Comparison of ENCODE assay signal across 1 cellular context in genomic region chr1:12168451-12169160, GRCh38.
TF ChIP-seq lines count a peak whose summit lies in the region.

No MANE protein-coding gene starts in this region.

TF ChIP-seq in K562, 482 proteins besides CTCF, POLR2A, EP300 and RAD21 (continued from another document):
- no peak for TF ChIP-seq BRCA1 (IDR thresholded peaks at IDR 0.05)
- no peak for TF ChIP-seq BRCA1 (CRISPR knock-in tag; IDR thresholded peaks at IDR 0.05)
- no peak for TF ChIP-seq ZNF584 (CRISPR knock-in tag; IDR thresholded peaks at IDR 0.05; ENCODE audit: low read depth)
- TF ChIP-seq RBM14 (IDR thresholded peaks at IDR 0.05; ENCODE audit: borderline replicate concordance, insufficient read depth, low read depth, low read length), result no peak
- no peak for TF ChIP-seq ZNF197 (CRISPR knock-in tag; IDR thresholded peaks at IDR 0.05; ENCODE audit: low read depth)
- TF ChIP-seq FOXO4 (CRISPR knock-in tag; IDR thresholded peaks at IDR 0.05), result no peak
- 0 out of 2 replicates have a peak, but pooled peaks have one; percentile 11 for TF ChIP-seq CXXC5 (CRISPR knock-in tag; IDR thresholded peaks at IDR 0.05)
- no peak for TF ChIP-seq DPF2 (IDR thresholded peaks at IDR 0.05)
- TF ChIP-seq ZNF354B (CRISPR knock-in tag; IDR thresholded peaks at IDR 0.05), result no peak
- TF ChIP-seq, protein P1, sequence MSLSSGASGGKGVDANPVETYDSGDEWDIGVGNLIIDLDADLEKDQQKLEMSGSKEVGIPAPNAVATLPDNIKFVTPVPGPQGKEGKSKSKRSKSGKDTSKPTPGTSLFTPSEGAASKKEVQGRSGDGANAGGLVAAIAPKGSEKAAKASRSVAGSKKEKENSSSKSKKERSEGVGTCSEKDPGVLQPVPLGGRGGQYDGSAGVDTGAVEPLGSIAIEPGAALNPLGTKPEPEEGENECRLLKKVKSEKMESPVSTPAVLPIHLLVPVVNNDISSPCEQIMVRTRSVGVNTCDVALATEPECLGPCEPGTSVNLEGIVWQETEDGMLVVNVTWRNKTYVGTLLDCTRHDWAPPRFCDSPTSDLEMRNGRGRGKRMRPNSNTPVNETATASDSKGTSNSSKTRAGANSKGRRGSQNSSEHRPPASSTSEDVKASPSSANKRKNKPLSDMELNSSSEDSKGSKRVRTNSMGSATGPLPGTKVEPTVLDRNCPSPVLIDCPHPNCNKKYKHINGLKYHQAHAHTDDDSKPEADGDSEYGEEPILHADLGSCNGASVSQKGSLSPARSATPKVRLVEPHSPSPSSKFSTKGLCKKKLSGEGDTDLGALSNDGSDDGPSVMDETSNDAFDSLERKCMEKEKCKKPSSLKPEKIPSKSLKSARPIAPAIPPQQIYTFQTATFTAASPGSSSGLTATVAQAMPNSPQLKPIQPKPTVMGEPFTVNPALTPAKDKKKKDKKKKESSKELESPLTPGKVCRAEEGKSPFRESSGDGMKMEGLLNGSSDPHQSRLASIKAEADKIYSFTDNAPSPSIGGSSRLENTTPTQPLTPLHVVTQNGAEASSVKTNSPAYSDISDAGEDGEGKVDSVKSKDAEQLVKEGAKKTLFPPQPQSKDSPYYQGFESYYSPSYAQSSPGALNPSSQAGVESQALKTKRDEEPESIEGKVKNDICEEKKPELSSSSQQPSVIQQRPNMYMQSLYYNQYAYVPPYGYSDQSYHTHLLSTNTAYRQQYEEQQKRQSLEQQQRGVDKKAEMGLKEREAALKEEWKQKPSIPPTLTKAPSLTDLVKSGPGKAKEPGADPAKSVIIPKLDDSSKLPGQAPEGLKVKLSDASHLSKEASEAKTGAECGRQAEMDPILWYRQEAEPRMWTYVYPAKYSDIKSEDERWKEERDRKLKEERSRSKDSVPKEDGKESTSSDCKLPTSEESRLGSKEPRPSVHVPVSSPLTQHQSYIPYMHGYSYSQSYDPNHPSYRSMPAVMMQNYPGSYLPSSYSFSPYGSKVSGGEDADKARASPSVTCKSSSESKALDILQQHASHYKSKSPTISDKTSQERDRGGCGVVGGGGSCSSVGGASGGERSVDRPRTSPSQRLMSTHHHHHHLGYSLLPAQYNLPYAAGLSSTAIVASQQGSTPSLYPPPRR (CRISPR knock-in tag; IDR thresholded peaks at IDR 0.05; ENCODE audit: borderline replicate concordance), result 0 out of 2 replicates have a peak, but pooled peaks have one; percentile 34
- TF ChIP-seq, protein P2, sequence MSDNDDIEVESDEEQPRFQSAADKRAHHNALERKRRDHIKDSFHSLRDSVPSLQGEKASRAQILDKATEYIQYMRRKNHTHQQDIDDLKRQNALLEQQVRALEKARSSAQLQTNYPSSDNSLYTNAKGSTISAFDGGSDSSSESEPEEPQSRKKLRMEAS (CRISPR knock-in tag; IDR thresholded peaks at IDR 0.05), result no peak
- no peak for TF ChIP-seq SAFB (IDR thresholded peaks at IDR 0.05; ENCODE audit: borderline replicate concordance, low read depth, low read length)
- no peak for TF ChIP-seq BDP1 (IDR thresholded peaks at IDR 0.05; ENCODE audit: insufficient read depth, insufficient read length)
- TF ChIP-seq, protein P3, sequence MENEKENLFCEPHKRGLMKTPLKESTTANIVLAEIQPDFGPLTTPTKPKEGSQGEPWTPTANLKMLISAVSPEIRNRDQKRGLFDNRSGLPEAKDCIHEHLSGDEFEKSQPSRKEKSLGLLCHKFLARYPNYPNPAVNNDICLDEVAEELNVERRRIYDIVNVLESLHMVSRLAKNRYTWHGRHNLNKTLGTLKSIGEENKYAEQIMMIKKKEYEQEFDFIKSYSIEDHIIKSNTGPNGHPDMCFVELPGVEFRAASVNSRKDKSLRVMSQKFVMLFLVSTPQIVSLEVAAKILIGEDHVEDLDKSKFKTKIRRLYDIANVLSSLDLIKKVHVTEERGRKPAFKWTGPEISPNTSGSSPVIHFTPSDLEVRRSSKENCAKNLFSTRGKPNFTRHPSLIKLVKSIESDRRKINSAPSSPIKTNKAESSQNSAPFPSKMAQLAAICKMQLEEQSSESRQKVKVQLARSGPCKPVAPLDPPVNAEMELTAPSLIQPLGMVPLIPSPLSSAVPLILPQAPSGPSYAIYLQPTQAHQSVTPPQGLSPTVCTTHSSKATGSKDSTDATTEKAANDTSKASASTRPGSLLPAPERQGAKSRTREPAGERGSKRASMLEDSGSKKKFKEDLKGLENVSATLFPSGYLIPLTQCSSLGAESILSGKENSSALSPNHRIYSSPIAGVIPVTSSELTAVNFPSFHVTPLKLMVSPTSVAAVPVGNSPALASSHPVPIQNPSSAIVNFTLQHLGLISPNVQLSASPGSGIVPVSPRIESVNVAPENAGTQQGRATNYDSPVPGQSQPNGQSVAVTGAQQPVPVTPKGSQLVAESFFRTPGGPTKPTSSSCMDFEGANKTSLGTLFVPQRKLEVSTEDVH (IDR thresholded peaks at IDR 0.05; ENCODE audit: low read depth, partially characterized antibody), result no peak
- no peak for TF ChIP-seq ZBED1 (IDR thresholded peaks at IDR 0.05)
- TF ChIP-seq NR2C2 (CRISPR knock-in tag; IDR thresholded peaks at IDR 0.05), result no peak
- TF ChIP-seq NR2C2 (tag; IDR thresholded peaks at IDR 0.05), result 0 out of 2 replicates have a peak, but pooled peaks have one; percentile 10
- TF ChIP-seq ATF6 (CRISPR knock-in tag; IDR thresholded peaks at IDR 0.05), result no peak
- TF ChIP-seq CHD2 (IDR thresholded peaks at IDR 0.05; ENCODE audit: low read depth, low read length), result no peak
- no peak for TF ChIP-seq SIRT6 (IDR thresholded peaks at IDR 0.05; ENCODE audit: low read depth, low read length)
- TF ChIP-seq CBFB (CRISPR knock-in tag; IDR thresholded peaks at IDR 0.05), result no peak
- no peak for TF ChIP-seq ZNF146 (CRISPR knock-in tag; IDR thresholded peaks at IDR 0.05; ENCODE audit: unreplicated experiment)
- no peak for TF ChIP-seq ZNF311 (CRISPR knock-in tag; IDR thresholded peaks at IDR 0.05)
